In genomic region chr5:131417240-131417869, GRCh38 we compare ENCODE assay signal across 8 cellular contexts.
DNase-seq lines count a peak whose midpoint lies in the region; ATAC-seq and TF ChIP-seq lines count a peak whose summit lies in the region.

No MANE protein-coding gene starts in this region.

- H3F3A ChIP-seq in Loucy (ENCODE audit: low read depth): no peaks in the 10 kb centered on the region

- no peak overlapping the region for H3K4me3 ChIP-seq in DND-41 (ENCODE audit: low read depth in 1 of 2, low read length in 2 of 2)
- no peak overlapping the region for H3K4me3 ChIP-seq in Loucy (ENCODE audit: low read length, poor library complexity, severe bottlenecking)
- H3K4me3 ChIP-seq in trophoblast cell (ENCODE audit: low read depth, low read length): no peak overlapping the region

- H4K91ac ChIP-seq in trophoblast cell (ENCODE audit: low read depth, low read length): no peak overlapping the region

- H3K4me2 ChIP-seq in DND-41 (ENCODE audit: insufficient read depth, low read length) (no peak overlapping the region; the same call in 1 of the 2 replicates), Loucy (ENCODE audit: low read depth, low read length, poor library complexity, severe bottlenecking) (peak overlapping the region; percentile 23), trophoblast cell (ENCODE audit: low read length) (no peak overlapping the region)

- no peaks in the 10 kb centered on the region for H3K9me2 ChIP-seq in Loucy (replicated peaks; ENCODE audit: low read depth, low read length)

- H3K79me2 ChIP-seq in DND-41 (ENCODE audit: insufficient read depth, low read length) (no peaks in the 10 kb centered on the region), Loucy (ENCODE audit: insufficient read depth, low read length) (no peaks in the 10 kb centered on the region), trophoblast cell (ENCODE audit: control insufficient read depth, insufficient read depth, low read length, poor library complexity) (no peaks in the 10 kb centered on the region)

- H4K12ac ChIP-seq in trophoblast cell (ENCODE audit: low read depth, low read length): no peak overlapping the region

- H4K20me1 ChIP-seq in DND-41 (ENCODE audit: insufficient read depth, low read length): no peaks in the 10 kb centered on the region
- no peaks in the 10 kb centered on the region for H4K20me1 ChIP-seq in Loucy (ENCODE audit: insufficient read depth, low read length, poor library complexity, severe bottlenecking)

- no CpG with 5 or more reads among the region's 7 CpGs for WGBS in trophoblast cell (ENCODE audit: extremely low coverage, insufficient coverage, insufficient read length)

- H3K9ac ChIP-seq in DND-41 (ENCODE audit: low read depth, low read length) (no peak overlapping the region), Loucy (ENCODE audit: low read depth, low read length, poor library complexity, severe bottlenecking) (no peak overlapping the region), trophoblast cell (ENCODE audit: low read length) (no peak overlapping the region)

- peak; percentile 88 for TF ChIP-seq CTCF in DND-41 (IDR thresholded peaks at IDR 0.05; ENCODE audit: borderline replicate concordance, extremely low read depth, low read length, poor library complexity, severe bottlenecking)
- peak; percentile 65 for TF ChIP-seq CTCF in Loucy (conservative IDR thresholded peaks at IDR 0.05; ENCODE audit: low read length)
- TF ChIP-seq CTCF in type B pancreatic cell (conservative IDR thresholded peaks at IDR 0.05): peak; percentile 93

- H2BK5ac ChIP-seq in trophoblast cell (ENCODE audit: low read depth, low read length, poor library complexity): no peak overlapping the region

- H3K36me3 ChIP-seq in DND-41 (ENCODE audit: insufficient read depth, low read length) (peaks cover 15% of the 10 kb centered on the region), Loucy (ENCODE audit: insufficient read depth, low read length) (no peaks in the 10 kb centered on the region), trophoblast cell (ENCODE audit: control insufficient read depth in 1 of 2, insufficient read depth in 2 of 2, low read length in 2 of 2) (peaks cover 1 to 2% of the 10 kb centered on the region in 2 experiments)

- H3K9me3 ChIP-seq in DND-41 (ENCODE audit: insufficient read depth, low read length, severe bottlenecking) (no peaks in the 10 kb centered on the region), Loucy (ENCODE audit: insufficient read depth, low read depth, low read length) (no peaks in the 10 kb centered on the region), trophoblast cell (ENCODE audit: insufficient read depth, low read depth, low read length) (no peaks in the 10 kb centered on the region)

- H3K23ac ChIP-seq in trophoblast cell (ENCODE audit: low read length): no peak overlapping the region

- H3K4ac ChIP-seq in trophoblast cell (ENCODE audit: low read depth, low read length): no peak overlapping the region

- ATAC-seq in DND-41 (ENCODE audit: insufficient read depth, low read depth) (peak; percentile 75), GM21737 (IDR thresholded peaks at IDR 0.05; ENCODE audit: unreplicated experiment) (peak; percentile 30)

- H3K27me3 Mint-ChIP-seq in type B pancreatic cell: no peaks in the 10 kb centered on the region

- H3K79me1 ChIP-seq in trophoblast cell (ENCODE audit: low read length): no peaks in the 10 kb centered on the region

- no peaks in the 10 kb centered on the region for H3K9me3 Mint-ChIP-seq in type B pancreatic cell

- no peak overlapping the region for H2AK5ac ChIP-seq in trophoblast cell (ENCODE audit: low read length)

- H3K36me3 Mint-ChIP-seq in type B pancreatic cell: peaks cover 12% of the 10 kb centered on the region

- H4K8ac ChIP-seq in trophoblast cell (ENCODE audit: low read depth, low read length): no peak overlapping the region

- H3K27ac ChIP-seq in DND-41 (ENCODE audit: low read length) (no peak overlapping the region), trophoblast cell (ENCODE audit: low read depth, low read length) (no peak overlapping the region)

- H2BK12ac ChIP-seq in trophoblast cell (ENCODE audit: low read length): no peak overlapping the region

- peaks cover 13% of the 10 kb centered on the region for H3K4me1 Mint-ChIP-seq in type B pancreatic cell (ENCODE audit: unreplicated experiment)

- DNase-seq in DND-41: peak; percentile 79
- DNase-seq in SK-N-DZ (ENCODE audit: low spot score): peak; percentile 72
- peak; percentile 83 for DNase-seq in activated naive CD4-positive, alpha-beta T cell treated with Interleukin-2 at 50 U/mL for 16 hours
- peak; percentile 55 for DNase-seq in germinal center (ENCODE audit: low spot score)
- DNase-seq in trophoblast cell: peak; percentile 67 to 87
- peak; percentile 78 for DNase-seq in type B pancreatic cell (ENCODE audit: extremely low spot score, unreplicated experiment)

- H3K14ac ChIP-seq in trophoblast cell (ENCODE audit: low read length): no peak overlapping the region

- peak overlapping the region; percentile 29 for H3K27ac Mint-ChIP-seq in type B pancreatic cell

- H2AFZ ChIP-seq in DND-41 (ENCODE audit: low read depth, low read length) (no peak overlapping the region), Loucy (ENCODE audit: low read length) (no peak overlapping the region), trophoblast cell (ENCODE audit: insufficient read depth, low read length, poor library complexity) (no peak overlapping the region)

- H3K18ac ChIP-seq in trophoblast cell (ENCODE audit: low read length): no peak overlapping the region

- H3K27me3 ChIP-seq in DND-41 (ENCODE audit: insufficient read depth, low read length, poor library complexity) (no peaks in the 10 kb centered on the region), Loucy (ENCODE audit: insufficient read depth, low read length, poor library complexity, severe bottlenecking) (no peaks in the 10 kb centered on the region), trophoblast cell (ENCODE audit: insufficient read depth, low read length) (no peaks in the 10 kb centered on the region)

- H3K4me1 ChIP-seq in DND-41 (ENCODE audit: insufficient read depth, low read length): peaks cover 6% of the 10 kb centered on the region
- H3K4me1 ChIP-seq in Loucy (ENCODE audit: insufficient read depth, low read length, poor library complexity, severe bottlenecking): peaks cover 17% of the 10 kb centered on the region
- no peaks in the 10 kb centered on the region for H3K4me1 ChIP-seq in trophoblast cell (ENCODE audit: control insufficient read depth in 1 of 2, insufficient read depth in 2 of 2, low read length in 2 of 2)

- no peak overlapping the region for H2BK120ac ChIP-seq in trophoblast cell (ENCODE audit: insufficient read depth, low read length, poor library complexity)

- H3K4me3 Mint-ChIP-seq in type B pancreatic cell: no peak overlapping the region
